21 cellular contexts compared by ENCODE assay signal in genomic region chr3:29521751-29522150, GRCh38.
A peak's percentile ranks its signal among the peaks of the same experiment; 100 is the strongest.
DNase-seq lines count a peak whose midpoint lies in the region; ATAC-seq and TF ChIP-seq lines count a peak whose summit lies in the region.
"Had no signal": no experiment of that assay in that cellular context is flagged by ENCODE, and none has a peak within 500 bp of the region (broad histone marks: within the 10 kb centered on the region; RNA-seq: fewer than 3 reads in every experiment).

No MANE protein-coding gene starts in this region.

- no peaks in the 10 kb centered on the region for H4K20me1 ChIP-seq in PC-3 (ENCODE audit: low read length)

- POLR2A ChIA-PET in PC-3 (lab: Charles Lee; ENCODE audit: unreplicated experiment), result no interaction called here

- peaks cover 59% of the 10 kb centered on the region for H3K4me1 ChIP-seq in left ventricle myocardium inferior
- H3K4me1 ChIP-seq in right cardiac atrium (ENCODE audit: control insufficient read depth, insufficient read depth, low read length), result no peaks in the 10 kb centered on the region
- peaks cover 12% of the 10 kb centered on the region; the same call in 1 of the 2 replicates for H3K4me1 ChIP-seq in PC-3 (ENCODE audit: insufficient read depth, low read length)

- CTCF ChIA-PET in PC-3 (lab: Charles Lee), result no interaction called here

- peaks cover 3% of the 10 kb centered on the region for H3F3A ChIP-seq in PC-3 (ENCODE audit: low read length, unreplicated experiment)

- no peak overlapping the region for H3K4me2 ChIP-seq in PC-3 (ENCODE audit: low read length)

- BruUV-seq in PC-3 (replicated peaks; lab: Mats Ljungman, UMichigan), result no TSS peak

- ATAC-seq in right cardiac atrium (no peak), PC-3 (peak; percentile 25), left lobe of liver (peak; percentile 36)
- ATAC-seq: Panc1 had no signal

- H3K9me3 ChIP-seq in left ventricle myocardium inferior (replicated peaks) (no peaks in the 10 kb centered on the region), right cardiac atrium (ENCODE audit: control insufficient read depth, low read length) (no peaks in the 10 kb centered on the region), PC-3 (ENCODE audit: low read length) (no peaks in the 10 kb centered on the region)
- H3K9me3 ChIP-seq: BE2C had no signal

- no peaks in the 10 kb centered on the region for H3K9me2 ChIP-seq in PC-3 (replicated peaks; ENCODE audit: low read length)

- DNase-seq in left ventricle myocardium inferior (no peak), right cardiac atrium (no peak), PC-3 (no peak), left lobe of liver (ENCODE audit: low spot score) (no peak), A172 (ENCODE audit: low spot score) (no peak), Ammon's horn (ENCODE audit: low spot score) (no peak)
- DNase-seq in stimulated activated CD8-positive, alpha-beta memory T cell treated with anti-CD3 and anti-CD28 coated beads, Interleukin-4, amount 100 ng/mL, for 48 hours, result no peak
- DNase-seq: BE2C; DMS79; GM23248; H9; KG1; NCI-H1105; NCI-H2029 treated with DMSO at 0.1 percent for 48 hours; NCI-H226; NCI-H524; NCI-H774; NK-92 treated with Interleukin-12 subunit alpha and Interleukin-12 subunit beta, amount 100 ng/mL, for 24 hours; SIG-M5 had no signal

- H2AFZ ChIP-seq in PC-3 (ENCODE audit: low read length), result no peak overlapping the region
- H2AFZ ChIP-seq: GM23248 had no signal

- WGBS in right cardiac atrium, result 64% methylated on average over 2 of the region's 2 CpGs

- H3K79me2 ChIP-seq in PC-3 (ENCODE audit: low read length), result no peaks in the 10 kb centered on the region

- H3K36me3 ChIP-seq in left ventricle myocardium inferior, result no peaks in the 10 kb centered on the region
- H3K36me3 ChIP-seq in PC-3 (ENCODE audit: low read depth, low read length), result no peaks in the 10 kb centered on the region
- H3K36me3 ChIP-seq: BE2C had no signal

- intact Hi-C loops in left ventricle myocardium inferior (cut with micrococcal nuclease) (loop anchor here (10.0 kb wide), 2 partner anchors 173 to 233 kb away; no protein-coding TSS in a partner anchor), right cardiac atrium (cut with DNase I) (loop anchor here in 3 of 4 donors (10.0 kb wide), 1 partner anchor 237 kb away; the partner anchor contains the start of gene RBMS3 (in 3 of the 3)), PC-3 (cut with micrococcal nuclease) (no loop called here)

- H3K27me3 ChIP-seq in left ventricle myocardium inferior (ENCODE audit: low read depth), result no peaks in the 10 kb centered on the region
- no peaks in the 10 kb centered on the region for H3K27me3 ChIP-seq in right cardiac atrium (ENCODE audit: control insufficient read depth, insufficient read depth)
- no peaks in the 10 kb centered on the region for H3K27me3 ChIP-seq in PC-3 (ENCODE audit: low read length)
- H3K27me3 ChIP-seq: BE2C had no signal

- H3K27ac ChIP-seq in left ventricle myocardium inferior (replicated peaks) (peak overlapping the region; percentile 36), right cardiac atrium (ENCODE audit: low read length) (no peak overlapping the region), PC-3 (ENCODE audit: low read length) (no peak overlapping the region)
- H3K27ac ChIP-seq: GM23248, HL-60 had no signal

- H3K4me3 ChIP-seq in left ventricle myocardium inferior (no peak overlapping the region), right cardiac atrium (ENCODE audit: low read length) (no peak overlapping the region), PC-3 (ENCODE audit: low read length) (no peak overlapping the region)
- H3K4me3 ChIP-seq: GM23248 had no signal

- TF ChIP-seq CTCF in left ventricle myocardium inferior (IDR thresholded peaks at IDR 0.05; ENCODE audit: borderline replicate concordance) (no peak), PC-3 (conservative IDR thresholded peaks at IDR 0.05; ENCODE audit: low read depth, low read length) (no peak)

- H3K9ac ChIP-seq in PC-3 (ENCODE audit: low read length), result no peak overlapping the region
- H3K9ac ChIP-seq: GM23248 had no signal

Comparison
In these comparisons a context has a peak if more than half of its experiments do, and no peak if none do; other contexts are left out.
1. ATAC-seq: peak in PC-3 (single experiment) and left lobe of liver (single experiment); none in right cardiac atrium (0 of 2).